Comparison of ENCODE assay signal across 12 cellular contexts in genomic region chr5:40685952-40686351, GRCh38. TPM values are rescaled to one million over a fixed set of nuclear protein-coding genes. Genes with fewer than 3 reads are reported as not detected.
DNase-seq lines count a peak whose midpoint lies in the region; ATAC-seq and TF ChIP-seq lines count a peak whose summit lies in the region.
"Had no signal": no experiment of that assay in that cellular context is flagged by ENCODE, and none has a peak within 500 bp of the region (broad histone marks: within the 10 kb centered on the region; RNA-seq: fewer than 3 reads in every experiment).

No MANE protein-coding gene starts in this region.

- H3K9me3 Mint-ChIP-seq in activated naive CD4-positive, alpha-beta T cell treated with anti-CD3 and anti-CD28 coated beads, Interleukin-2, amount 50 U/mL, for 72 hours = no peaks in the 10 kb centered on the region
- H3K9me3 Mint-ChIP-seq in naive thymus-derived CD8-positive, alpha-beta T cell = peaks cover 0 to 2% (median 0%) of the 10 kb centered on the region in 9 donors

- ATAC-seq in heart right ventricle = no peak
- no peak for ATAC-seq in right cardiac atrium
- ATAC-seq in activated naive CD4-positive, alpha-beta T cell treated with anti-CD3 and anti-CD28 coated beads, Interleukin-2, amount 50 U/mL, for 72 hours = no peak
- ATAC-seq in naive thymus-derived CD8-positive, alpha-beta T cell = no peak
- no peak for ATAC-seq in upper lobe of right lung
- no peak for ATAC-seq in GM18858 (IDR thresholded peaks at IDR 0.05; ENCODE audit: unreplicated experiment)
- ATAC-seq in GM21526 (IDR thresholded peaks at IDR 0.05; ENCODE audit: low FRiP score, unreplicated experiment) = no peak

- H3K27ac Mint-ChIP-seq in activated naive CD4-positive, alpha-beta T cell treated with anti-CD3 and anti-CD28 coated beads, Interleukin-2, amount 50 U/mL, for 72 hours = peak overlapping the region; percentile 85 to 93
- H3K27ac Mint-ChIP-seq in naive thymus-derived CD8-positive, alpha-beta T cell = peak overlapping the region; percentile 86 to 99 (median 95)

- H3K4me3 Mint-ChIP-seq in naive thymus-derived CD8-positive, alpha-beta T cell = peak overlapping the region; percentile 62 to 100 (median 92)

- POLR2A ChIA-PET in naive thymus-derived CD8-positive, alpha-beta T cell (lab: Charles Lee) = interaction anchor here (0.7 to 1.2 kb wide), 4 partner anchors 31 to 279 kb away, joined by 3 to 7 read pairs (median 4); no protein-coding TSS in a partner anchor

- peak overlapping the region in 8 of 10 donors; percentile 77 to 98 (median 91) for H3K4me3 ChIP-seq in heart right ventricle
- H3K4me3 ChIP-seq in right cardiac atrium (ENCODE audit: low read length) = no peak overlapping the region
- H3K4me3 ChIP-seq in upper lobe of right lung = peak overlapping the region; percentile 88
- H3K4me3 ChIP-seq: lung had no signal

- H3K9me3 ChIP-seq in heart right ventricle = no peaks in the 10 kb centered on the region
- H3K9me3 ChIP-seq in right cardiac atrium (ENCODE audit: control insufficient read depth, low read length) = no peaks in the 10 kb centered on the region
- no peaks in the 10 kb centered on the region for H3K9me3 ChIP-seq in upper lobe of right lung
- H3K9me3 ChIP-seq: adrenal gland had no signal

- H3K27ac ChIP-seq in heart right ventricle = peak overlapping the region in 9 of 10 donors; percentile 3 to 96 (median 59)
- H3K27ac ChIP-seq in right cardiac atrium (ENCODE audit: low read length) = no peak overlapping the region
- no peak overlapping the region for H3K27ac ChIP-seq in upper lobe of right lung

- no peaks in the 10 kb centered on the region for H3K27me3 Mint-ChIP-seq in naive thymus-derived CD8-positive, alpha-beta T cell

- H3K36me3 ChIP-seq in heart right ventricle = peaks cover 0 to 50% (median 0%) of the 10 kb centered on the region in 9 donors
- peaks cover 6% of the 10 kb centered on the region for H3K36me3 ChIP-seq in upper lobe of right lung
- H3K36me3 ChIP-seq: adrenal gland had no signal

- H3K36me3 Mint-ChIP-seq in activated naive CD4-positive, alpha-beta T cell treated with anti-CD3 and anti-CD28 coated beads, Interleukin-2, amount 50 U/mL, for 72 hours = peaks cover 72 to 93% of the 10 kb centered on the region in 2 donors
- peaks cover 9 to 62% (median 16%) of the 10 kb centered on the region in 3 donors for H3K36me3 Mint-ChIP-seq in naive thymus-derived CD8-positive, alpha-beta T cell

- intact Hi-C loops in heart right ventricle (cut with DNase I) (loop anchor here (5.0 to 10.0 kb wide), 16 partner anchors 179 to 1111 kb away; no protein-coding TSS in a partner anchor), right cardiac atrium (cut with DNase I) (loop anchor here (5.0 to 10.0 kb wide), 6 partner anchors 734 to 1111 kb away; no protein-coding TSS in a partner anchor), upper lobe of right lung (cut with DNase I) (loop anchor here (10.0 kb wide), 1 partner anchor 741 kb away; no protein-coding TSS in a partner anchor)

- no peak for DNase-seq in heart right ventricle
- no peak for DNase-seq in right cardiac atrium
- no peak for DNase-seq in activated naive CD4-positive, alpha-beta T cell treated with anti-CD3 and anti-CD28 coated beads, Interleukin-2, amount 50 U/mL, for 72 hours (ENCODE audit: low spot score in 2 of 2)
- no peak for DNase-seq in naive thymus-derived CD8-positive, alpha-beta T cell
- no peak for DNase-seq in upper lobe of right lung
- DNase-seq in anterior cingulate cortex (lab: John Stamatoyannopoulos, UW) = no peak
- DNase-seq: adrenal gland, GDM1, glutamatergic neuron had no signal

- H3K4me1 ChIP-seq in heart right ventricle = peaks cover 0 to 70% (median 45%) of the 10 kb centered on the region in 9 donors
- H3K4me1 ChIP-seq in right cardiac atrium (ENCODE audit: control insufficient read depth, insufficient read depth, low read length) = peaks cover 2% of the 10 kb centered on the region
- peaks cover 18% of the 10 kb centered on the region for H3K4me1 ChIP-seq in upper lobe of right lung

- peaks cover 26 to 92% (median 73%) of the 10 kb centered on the region in 4 donors for H3K4me1 Mint-ChIP-seq in naive thymus-derived CD8-positive, alpha-beta T cell

- 62 to 83% methylated on average over 1 of the region's 1 CpG for WGBS in heart right ventricle, 2 donors
- 50% methylated on average over 1 of the region's 1 CpG for WGBS in right cardiac atrium

- no peak for TF ChIP-seq CTCF in heart right ventricle (IDR thresholded peaks at IDR 0.05)
- TF ChIP-seq CTCF in upper lobe of right lung (IDR thresholded peaks at IDR 0.05) = no peak

- H3K27me3 ChIP-seq in heart right ventricle = peaks cover 0 to 15% (median 6%) of the 10 kb centered on the region in 7 donors
- no peaks in the 10 kb centered on the region for H3K27me3 ChIP-seq in right cardiac atrium (ENCODE audit: control insufficient read depth, insufficient read depth)
- H3K27me3 ChIP-seq in upper lobe of right lung = no peaks in the 10 kb centered on the region
- H3K27me3 ChIP-seq: adrenal gland had no signal

RNA-seq across cellular contexts. Expression of gene PTGER4, which starts 6.2 kb away (rescaled TPM):
- total RNA-seq in heart right ventricle (10 to 100 TPM in 3 of 10 donors, 1 to 10 TPM in 7; 2.0 to 20.3 (median 7.7) TPM), right cardiac atrium (1 to 10 TPM; 3.0 to 4.8 (median 4.1) TPM), upper lobe of right lung (31.2 TPM)
- polyA plus RNA-seq in heart right ventricle (1 to 10 TPM; 2.6 to 3.0 TPM), right cardiac atrium (1.9 TPM)
- 10 to 100 TPM; 56.9 to 61.0 TPM for total RNA-seq in activated naive CD4-positive, alpha-beta T cell treated with anti-CD3 and anti-CD28 coated beads, Interleukin-2, amount 50 U/mL, for 72 hours
- total RNA-seq in naive thymus-derived CD8-positive, alpha-beta T cell = 10 to 100 TPM; 28.2 to 30.7 TPM
- 10 to 100 TPM; 36.0 to 43.8 (median 41.6) TPM for polyA plus RNA-seq in naive thymus-derived CD8-positive, alpha-beta T cell

Comparison
In these comparisons a context has a peak if more than half of its experiments do, and no peak if none do; other contexts are left out.
1. H3K27ac ChIP-seq: peak in heart right ventricle (9 of 10); none in right cardiac atrium (single experiment) and upper lobe of right lung (single experiment).